Comparison of ENCODE assay signal across 8 cellular contexts in the genomic region with DNA sequence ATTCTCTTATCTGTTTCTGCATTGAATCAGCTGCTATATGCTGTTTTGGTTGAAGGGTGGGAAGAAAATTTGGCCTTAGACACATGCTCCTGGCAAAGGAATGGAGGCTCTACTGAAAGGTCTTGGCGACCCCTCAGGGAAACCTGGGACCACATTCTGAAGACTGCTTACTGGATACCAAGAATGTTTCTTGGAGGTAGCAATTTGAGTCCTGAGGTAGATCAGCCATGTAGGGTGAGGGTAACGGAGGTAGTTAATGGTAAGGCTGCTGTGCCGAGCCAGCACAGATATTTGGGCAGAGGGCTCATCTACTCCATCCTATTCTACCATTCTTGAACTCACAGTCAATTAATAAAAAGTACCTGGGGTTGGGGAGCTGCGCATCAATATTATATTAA. TPM values are rescaled to one million over a fixed set of nuclear protein-coding genes. Genes with fewer than 3 reads are reported as not detected.
DNase-seq lines count a peak whose midpoint lies in the region; ATAC-seq, FAIRE-seq and TF ChIP-seq lines count a peak whose summit lies in the region.

No MANE protein-coding gene starts in this region.

- peaks cover 32% of the 10 kb centered on the region for H4K20me1 ChIP-seq in SK-N-SH (ENCODE audit: insufficient read depth)

- no peak for FAIRE-seq in small intestine (lab: Jason Lieb, UNC)

- H3K9me3 ChIP-seq in SK-N-SH (no peaks in the 10 kb centered on the region), small intestine (ENCODE audit: control insufficient read depth, low read depth) (no peaks in the 10 kb centered on the region)

- TF ChIP-seq CTCF in SK-N-SH (IDR thresholded peaks at IDR 0.05) (no peak), fibroblast of villous mesenchyme (IDR thresholded peaks at IDR 0.05; ENCODE audit: insufficient read depth, low read depth, low read length) (no peak)

- H3K4me2 ChIP-seq in SK-N-SH, result peak overlapping the region; percentile 78

- H3K4me1 ChIP-seq in SK-N-SH (ENCODE audit: control insufficient read depth in 1 of 2, insufficient read depth in 2 of 2, low read depth in 1 of 2, low read length in 1 of 2) (peaks cover 11 to 21% of the 10 kb centered on the region in 2 experiments; a peak in 3 of 4 replicates), small intestine (ENCODE audit: control insufficient read depth in 2 of 2, insufficient read depth in 1 of 2, low read depth in 1 of 2, low read length in 1 of 2) (peaks cover 2 to 7% of the 10 kb centered on the region in 2 donors)

- WGBS in SK-N-SH (ENCODE audit: low lambda C conversion rate), result 10% methylated on average over 3 of the region's 4 CpGs
- WGBS in small intestine, 3 donors, result 0 to 5% (median 1%) methylated on average over 4 of the region's 4 CpGs

- peak overlapping the region; percentile 89 to 96 for H3K4me3 ChIP-seq in SK-N-SH (ENCODE audit: low read depth in 2 of 2, low read length in 1 of 2)
- peak overlapping the region; percentile 91 for H3K4me3 ChIP-seq in fibroblast of villous mesenchyme (ENCODE audit: low read depth, low read length)
- H3K4me3 ChIP-seq in small intestine (ENCODE audit: low read depth in 1 of 2, low read length in 2 of 2), result peak overlapping the region in 1 of 2 donors; percentile 89

- peaks cover 39% of the 10 kb centered on the region for H3K79me2 ChIP-seq in SK-N-SH (ENCODE audit: insufficient read depth)

- H2AFZ ChIP-seq in SK-N-SH (ENCODE audit: low read depth), result peak overlapping the region; percentile 91

- no peaks in the 10 kb centered on the region for H3K9me2 ChIP-seq in SK-N-SH

- peak overlapping the region; percentile 90 to 97; a peak in 3 of 4 replicates for H3K27ac ChIP-seq in SK-N-SH (ENCODE audit: low read depth in 2 of 2, low read length in 1 of 2)
- H3K27ac ChIP-seq in small intestine (ENCODE audit: low read depth in 1 of 2, low read length in 1 of 2), result peak overlapping the region; percentile 94 to 97

- CTCF ChIA-PET in SK-N-SH (lab: Yijun Ruan, JAX), result interaction anchor here (0.9 to 3.0 kb wide), 7 partner anchors 12 to 179 kb away, joined by 3 to 12 read pairs (median 3); no protein-coding TSS in a partner anchor

- H3K27me3 ChIP-seq in SK-N-SH (ENCODE audit: insufficient read depth) (no peaks in the 10 kb centered on the region), small intestine (ENCODE audit: control insufficient read depth in 2 of 2, insufficient read depth in 2 of 2, low read length in 2 of 2) (no peaks in the 10 kb centered on the region)

- TF ChIP-seq RAD21 in SK-N-SH (IDR thresholded peaks at IDR 0.05; ENCODE audit: low read length), result no peak

- H3K36me3 ChIP-seq in SK-N-SH (replicated peaks in 1 of 2; ENCODE audit: control insufficient read depth in 1 of 2, insufficient read depth in 2 of 2, low read length in 1 of 2) (no peaks in the 10 kb centered on the region), small intestine (ENCODE audit: control insufficient read depth in 2 of 2, insufficient read depth in 2 of 2, low read length in 2 of 2) (no peaks in the 10 kb centered on the region)

- peak overlapping the region; percentile 95; the same call in 1 of the 2 replicates for H3K9ac ChIP-seq in SK-N-SH

- DNase-seq in SK-N-SH, result no peak
- no peak for DNase-seq in fibroblast of villous mesenchyme (ENCODE audit: low read depth)
- no peak for DNase-seq in small intestine
- DNase-seq in GOT3 (lab: John Stamatoyannopoulos, UW), result no peak
- no peak for DNase-seq in GF-D8 (lab: John Stamatoyannopoulos, UW)
- no peak for DNase-seq in CD1c-positive myeloid dendritic cell (ENCODE audit: extremely low spot score)

- ATAC-seq in GM18870 (IDR thresholded peaks at IDR 0.05; ENCODE audit: unreplicated experiment) (peak; percentile 39), HG02884 (IDR thresholded peaks at IDR 0.05; ENCODE audit: unreplicated experiment) (peak; percentile 28)

- POLR2A ChIA-PET in SK-N-SH (lab: Yijun Ruan, JAX), result interaction anchor here (0.5 to 1.9 kb wide), 4 partner anchors 35 to 1521 kb away, joined by 3 to 10 read pairs (median 5); no protein-coding TSS in a partner anchor

- TF ChIP-seq EP300 in SK-N-SH (IDR thresholded peaks at IDR 0.05; ENCODE audit: borderline replicate concordance in 1 of 2, low read depth in 1 of 2, low read length in 1 of 2), result no peak

- peaks cover 3% of the 10 kb centered on the region for H3F3A ChIP-seq in SK-N-SH (replicated peaks; ENCODE audit: insufficient read depth)

TF ChIP-seq in SK-N-SH, 30 proteins besides CTCF, POLR2A, EP300 and RAD21:
- TF ChIP-seq TCF12 (IDR thresholded peaks at IDR 0.05) (no peak), SMC3 (IDR thresholded peaks at IDR 0.05; ENCODE audit: low read depth, low read length) (no peak), RXRA (IDR thresholded peaks at IDR 0.05; ENCODE audit: borderline replicate concordance, low read depth) (no peak), RFX5 (IDR thresholded peaks at IDR 0.05; ENCODE audit: low read length) (no peak)
- TF ChIP-seq, protein P1, sequence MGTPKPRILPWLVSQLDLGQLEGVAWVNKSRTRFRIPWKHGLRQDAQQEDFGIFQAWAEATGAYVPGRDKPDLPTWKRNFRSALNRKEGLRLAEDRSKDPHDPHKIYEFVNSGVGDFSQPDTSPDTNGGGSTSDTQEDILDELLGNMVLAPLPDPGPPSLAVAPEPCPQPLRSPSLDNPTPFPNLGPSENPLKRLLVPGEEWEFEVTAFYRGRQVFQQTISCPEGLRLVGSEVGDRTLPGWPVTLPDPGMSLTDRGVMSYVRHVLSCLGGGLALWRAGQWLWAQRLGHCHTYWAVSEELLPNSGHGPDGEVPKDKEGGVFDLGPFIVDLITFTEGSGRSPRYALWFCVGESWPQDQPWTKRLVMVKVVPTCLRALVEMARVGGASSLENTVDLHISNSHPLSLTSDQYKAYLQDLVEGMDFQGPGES (IDR thresholded peaks at IDR 0.05; ENCODE audit: low read depth, low read length), result no peak

RNA-seq across cellular contexts. Expression of a gene that starts 0.4 kb away (rescaled TPM):
- 4.4 and 5.3 TPM in 2 replicates for polyA plus RNA-seq in SK-N-SH (2012; rRNA removed)
- polyA plus RNA-seq in SK-N-SH (2012; cell fraction: cytosol; rRNA removed), result 5.6 and 7.2 TPM in 2 replicates
- 4.7 and 8.8 TPM in 2 replicates for polyA plus RNA-seq in SK-N-SH (2012; cell fraction: nucleus; rRNA removed)
- 52.2 and 57.9 TPM in 2 replicates for total RNA-seq in fibroblast of villous mesenchyme
- polyA plus RNA-seq in small intestine, result 10 to 100 TPM in 2 of 3 donors, 1 to 10 TPM in 1; 8.1 to 11.4 (median 10.5) TPM
